Comparison of ENCODE assay signal across 28 cellular contexts in genomic region chr9:36146666-36147065, GRCh38. TPM values are rescaled to one million over a fixed set of nuclear protein-coding genes. Genes with fewer than 3 reads are reported as not detected.
A peak's percentile ranks its signal among the peaks of the same experiment; 100 is the strongest.
DNase-seq lines count a peak whose midpoint lies in the region; ATAC-seq, FAIRE-seq and TF ChIP-seq lines count a peak whose summit lies in the region.
"Had no signal": no experiment of that assay in that cellular context is flagged by ENCODE, and none has a peak within 500 bp of the region (broad histone marks: within the 10 kb centered on the region; RNA-seq: fewer than 3 reads in every experiment).

No MANE protein-coding gene starts in this region.

- no peaks in the 10 kb centered on the region for H3K27me3 Mint-ChIP-seq in activated CD4-positive, alpha-beta T cell treated with anti-CD3 and anti-CD28 coated beads, Interleukin-2, amount 10 ng/mL, durations not matched to agents 7 days and 5 days
- no peaks in the 10 kb centered on the region for H3K27me3 Mint-ChIP-seq in activated CD4-positive, alpha-beta T cell treated with anti-CD3 and anti-CD28 coated beads, Interleukin-2, amount 10 ng/mL, durations not matched to agents 24 days and 14 days
- no peaks in the 10 kb centered on the region for H3K27me3 Mint-ChIP-seq in astrocyte (ENCODE audit: low read depth, unreplicated experiment)
- H3K27me3 Mint-ChIP-seq: activated naive CD4-positive, alpha-beta T cell treated with anti-CD3 and anti-CD28 coated beads, Interleukin-2, amount 50 U/mL, for 24 hours; memory B cell had no signal

- H3K4me1 ChIP-seq in astrocyte (ENCODE audit: insufficient read depth, low read length) (peaks cover 35% of the 10 kb centered on the region), muscle layer of colon (ENCODE audit: insufficient read depth, low read length) (peaks cover 84% of the 10 kb centered on the region), tibial artery (peaks cover 0 to 57% (median 41%) of the 10 kb centered on the region in 4 donors), PC-3 (ENCODE audit: insufficient read depth, low read length) (peaks cover 14% of the 10 kb centered on the region)

- no peak for FAIRE-seq in astrocyte (lab: Jason Lieb, UNC)
- FAIRE-seq: GM19239, HepG2 had no signal

- H2AFZ ChIP-seq in astrocyte (ENCODE audit: low read depth, low read length) (no peak overlapping the region), PC-3 (ENCODE audit: low read length) (no peak overlapping the region)
- H2AFZ ChIP-seq: PC-9 had no signal

- no peaks in the 10 kb centered on the region for H3K9me3 ChIP-seq in astrocyte (ENCODE audit: insufficient read depth, low read depth, low read length)
- H3K9me3 ChIP-seq in muscle layer of colon (ENCODE audit: low read length) = no peaks in the 10 kb centered on the region
- H3K9me3 ChIP-seq in tibial artery = no peaks in the 10 kb centered on the region
- H3K9me3 ChIP-seq in PC-3 (ENCODE audit: low read length) = no peaks in the 10 kb centered on the region
- H3K9me3 ChIP-seq: prostate gland, thoracic aorta had no signal

- BruUV-seq in PC-3 (replicated peaks; lab: Mats Ljungman, UMichigan) = no TSS peak

- no peaks in the 10 kb centered on the region for H3K36me3 ChIP-seq in astrocyte (ENCODE audit: insufficient read depth, low read length)
- peaks cover 23% of the 10 kb centered on the region for H3K36me3 ChIP-seq in muscle layer of colon (ENCODE audit: insufficient read depth, low read length)
- peaks cover 0 to 15% (median 0%) of the 10 kb centered on the region in 3 donors for H3K36me3 ChIP-seq in tibial artery
- no peaks in the 10 kb centered on the region for H3K36me3 ChIP-seq in PC-3 (ENCODE audit: low read depth, low read length)
- H3K36me3 ChIP-seq: prostate gland had no signal

- H3K4me3 Mint-ChIP-seq in activated CD4-positive, alpha-beta T cell treated with anti-CD3 and anti-CD28 coated beads, Interleukin-2, amount 10 ng/mL, durations not matched to agents 7 days and 5 days = no peak overlapping the region
- H3K4me3 Mint-ChIP-seq in activated CD4-positive, alpha-beta T cell treated with anti-CD3 and anti-CD28 coated beads, Interleukin-2, amount 10 ng/mL, durations not matched to agents 24 days and 14 days = no peak overlapping the region
- H3K4me3 Mint-ChIP-seq in astrocyte (ENCODE audit: unreplicated experiment) = peak overlapping the region; percentile 73

- H3K4me1 Mint-ChIP-seq in activated CD4-positive, alpha-beta T cell treated with anti-CD3 and anti-CD28 coated beads, Interleukin-2, amount 10 ng/mL, durations not matched to agents 7 days and 5 days = peaks cover 94% of the 10 kb centered on the region
- H3K4me1 Mint-ChIP-seq in activated CD4-positive, alpha-beta T cell treated with anti-CD3 and anti-CD28 coated beads, Interleukin-2, amount 10 ng/mL, durations not matched to agents 24 days and 14 days = peaks cover 81% of the 10 kb centered on the region
- peaks cover 65% of the 10 kb centered on the region for H3K4me1 Mint-ChIP-seq in astrocyte (ENCODE audit: low read depth, unreplicated experiment)

- no peaks in the 10 kb centered on the region for H3F3A ChIP-seq in PC-3 (ENCODE audit: low read length, unreplicated experiment)

- H3K9ac ChIP-seq in astrocyte (ENCODE audit: low read length) (no peak overlapping the region), muscle layer of colon (ENCODE audit: low read length) (no peak overlapping the region), PC-3 (ENCODE audit: low read length) (no peak overlapping the region)

- TF ChIP-seq CTCF in astrocyte (IDR thresholded peaks at IDR 0.05; ENCODE audit: insufficient read depth, low read depth, low read length) = no peak
- no peak for TF ChIP-seq CTCF in tibial artery (IDR thresholded peaks at IDR 0.05)
- no peak for TF ChIP-seq CTCF in PC-3 (conservative IDR thresholded peaks at IDR 0.05; ENCODE audit: low read depth, low read length)

- no peaks in the 10 kb centered on the region for H3K9me2 ChIP-seq in PC-3 (replicated peaks; ENCODE audit: low read length)

- peaks cover 76% of the 10 kb centered on the region for H3K36me3 Mint-ChIP-seq in activated CD4-positive, alpha-beta T cell treated with anti-CD3 and anti-CD28 coated beads, Interleukin-2, amount 10 ng/mL, durations not matched to agents 7 days and 5 days (ENCODE audit: low read depth)
- peaks cover 40% of the 10 kb centered on the region for H3K36me3 Mint-ChIP-seq in activated CD4-positive, alpha-beta T cell treated with anti-CD3 and anti-CD28 coated beads, Interleukin-2, amount 10 ng/mL, durations not matched to agents 24 days and 14 days (ENCODE audit: low read depth)
- peaks cover 51% of the 10 kb centered on the region for H3K36me3 Mint-ChIP-seq in astrocyte (ENCODE audit: low read depth, unreplicated experiment)

- CTCF ChIA-PET in activated CD4-positive, alpha-beta T cell treated with anti-CD3 and anti-CD28 coated beads, Interleukin-2, amount 10 ng/mL, durations not matched to agents 7 days and 5 days (lab: Charles Lee) = interaction anchor here (6.8 kb wide), 1 partner anchor 9 kb away, joined by 37 read pairs; the partner anchor contains the start of gene GLIPR2
- CTCF ChIA-PET in PC-3 (lab: Charles Lee) = no interaction called here

- H3K27me3 ChIP-seq in astrocyte (ENCODE audit: insufficient read depth, low read length) (no peaks in the 10 kb centered on the region), muscle layer of colon (ENCODE audit: control insufficient read depth in 1 of 2, insufficient read depth in 2 of 2, low read length in 2 of 2) (no peaks in the 10 kb centered on the region), tibial artery (no peaks in the 10 kb centered on the region), PC-3 (ENCODE audit: low read length) (no peaks in the 10 kb centered on the region)

- peak overlapping the region; percentile 67 for H3K27ac Mint-ChIP-seq in activated CD4-positive, alpha-beta T cell treated with anti-CD3 and anti-CD28 coated beads, Interleukin-2, amount 10 ng/mL, durations not matched to agents 7 days and 5 days
- H3K27ac Mint-ChIP-seq in activated CD4-positive, alpha-beta T cell treated with anti-CD3 and anti-CD28 coated beads, Interleukin-2, amount 10 ng/mL, durations not matched to agents 24 days and 14 days = no peak overlapping the region
- H3K27ac Mint-ChIP-seq in astrocyte (ENCODE audit: unreplicated experiment) = peak overlapping the region; percentile 41
- H3K27ac Mint-ChIP-seq: nephron progenitor cell; stimulated activated effector memory CD8-positive, alpha-beta T cell treated with anti-CD3 and anti-CD28 coated beads, Interleukin-12 subunit alpha, Interleukin-12 subunit beta, amount 100 ng/mL, for 72 hours had no signal

- H3K4me3 ChIP-seq in astrocyte (ENCODE audit: insufficient read depth, low read depth, low read length) (no peak overlapping the region), muscle layer of colon (ENCODE audit: low read depth in 1 of 2, low read length in 2 of 2) (no peak overlapping the region), tibial artery (no peak overlapping the region), PC-3 (ENCODE audit: low read length) (no peak overlapping the region)
- H3K4me3 ChIP-seq: PC-9, prostate gland, thoracic aorta had no signal

- H3K79me2 ChIP-seq in astrocyte (ENCODE audit: insufficient read depth, low read length) = peaks cover 33% of the 10 kb centered on the region
- no peaks in the 10 kb centered on the region for H3K79me2 ChIP-seq in PC-3 (ENCODE audit: low read length)

- H4K20me1 ChIP-seq in astrocyte (ENCODE audit: insufficient read depth, low read length) = peaks cover 42% of the 10 kb centered on the region
- no peaks in the 10 kb centered on the region for H4K20me1 ChIP-seq in PC-3 (ENCODE audit: low read length)

- H3K27ac ChIP-seq in astrocyte (ENCODE audit: low read depth, low read length) (no peak overlapping the region), muscle layer of colon (ENCODE audit: low read depth, low read length) (peak overlapping the region; percentile 87), tibial artery (peak overlapping the region; percentile 79 to 80), PC-3 (ENCODE audit: low read length) (no peak overlapping the region)
- H3K27ac ChIP-seq: PC-9 had no signal

- POLR2A ChIA-PET in activated CD4-positive, alpha-beta T cell treated with anti-CD3 and anti-CD28 coated beads, Interleukin-2, amount 10 ng/mL, durations not matched to agents 7 days and 5 days (lab: Charles Lee) = no interaction called here
- POLR2A ChIA-PET in PC-3 (lab: Charles Lee; ENCODE audit: unreplicated experiment) = no interaction called here

- ATAC-seq in PC-3 = no peak
- ATAC-seq: HepG2; stimulated activated effector memory CD8-positive, alpha-beta T cell treated with anti-CD3 and anti-CD28 coated beads, Interleukin-12 subunit alpha, Interleukin-12 subunit beta, amount 100 ng/mL, for 72 hours had no signal

- intact Hi-C loops in activated CD4-positive, alpha-beta T cell treated with anti-CD3 and anti-CD28 coated beads, Interleukin-2, amount 10 ng/mL, durations not matched to agents 24 days and 14 days (cut with micrococcal nuclease) = no loop called here
- intact Hi-C loops in tibial artery (cut with DNase I; ENCODE audit: low total_unique reads) (no loop called here), PC-3 (cut with micrococcal nuclease) (no loop called here)

- peaks cover 17% of the 10 kb centered on the region for H3K9me3 Mint-ChIP-seq in activated CD4-positive, alpha-beta T cell treated with anti-CD3 and anti-CD28 coated beads, Interleukin-2, amount 10 ng/mL, durations not matched to agents 7 days and 5 days
- H3K9me3 Mint-ChIP-seq in activated CD4-positive, alpha-beta T cell treated with anti-CD3 and anti-CD28 coated beads, Interleukin-2, amount 10 ng/mL, durations not matched to agents 24 days and 14 days = peaks cover 16% of the 10 kb centered on the region
- H3K9me3 Mint-ChIP-seq in astrocyte (ENCODE audit: unreplicated experiment) = peaks cover 13% of the 10 kb centered on the region

- H3K4me2 ChIP-seq in astrocyte (ENCODE audit: low read length) = no peak overlapping the region
- H3K4me2 ChIP-seq in PC-3 (ENCODE audit: low read length) = no peak overlapping the region
- H3K4me2 ChIP-seq: PC-9 had no signal

- DNase-seq in activated CD4-positive, alpha-beta T cell treated with anti-CD3 and anti-CD28 coated beads, Interleukin-2, amount 10 ng/mL, durations not matched to agents 7 days and 5 days = no peak
- DNase-seq in activated CD4-positive, alpha-beta T cell treated with anti-CD3 and anti-CD28 coated beads, Interleukin-2, amount 10 ng/mL, durations not matched to agents 24 days and 14 days = no peak
- no peak for DNase-seq in astrocyte (ENCODE audit: low read depth)
- no peak for DNase-seq in tibial artery
- DNase-seq in NCI-H146 treated with DMSO at 0.1 percent for 48 hours (lab: John Stamatoyannopoulos, UW; ENCODE audit: unreplicated experiment) = no peak
- DNase-seq in HPDE6-E6E7 (ENCODE audit: extremely low spot score) = no peak
- DNase-seq in PC-3 = no peak
- DNase-seq: 8988T; activated CD4-positive, CD25-positive, alpha-beta regulatory T cell treated with anti-CD3 and anti-CD28 coated beads, Interleukin-2, amount 50 U/mL, for 72 hours; Calu3; glutamatergic neuron; NCI-H1092 treated with DMSO at 0.1 percent for 48 hours; NCI-H2029 treated with DMSO at 0.1 percent for 48 hours; NCI-H345; nephron progenitor cell; PC-9; SHP77; stimulated activated CD4-positive, alpha-beta T cell treated with anti-CD3 and anti-CD28 coated beads, Interleukin-2, amount 100 ng/mL, for 24 hours; SW 1271 had no signal

RNA-seq across cellular contexts. Expression of gene GLIPR2, which starts 10.1 kb away (rescaled TPM):
- total RNA-seq in activated CD4-positive, alpha-beta T cell treated with anti-CD3 and anti-CD28 coated beads, Interleukin-2, amount 10 ng/mL, durations not matched to agents 7 days and 5 days = 10 to 100 TPM; 53.9 to 58.4 TPM
- total RNA-seq in activated CD4-positive, alpha-beta T cell treated with anti-CD3 and anti-CD28 coated beads, Interleukin-2, amount 10 ng/mL, durations not matched to agents 24 days and 14 days = 25.5 and 25.7 TPM in 2 replicates
- total RNA-seq in astrocyte (150 and 157 TPM in 2 replicates), PC-3 (2014; rRNA removed) (6.7 and 10.1 TPM in 2 replicates)

RNA-seq across cellular contexts. Expression of gene CCIN, which starts 22.5 kb away (rescaled TPM):
- under 1 TPM in 1 of 2 experiments, not detected in 1; 0.17 TPM for total RNA-seq in activated CD4-positive, alpha-beta T cell treated with anti-CD3 and anti-CD28 coated beads, Interleukin-2, amount 10 ng/mL, durations not matched to agents 7 days and 5 days
- total RNA-seq in activated CD4-positive, alpha-beta T cell treated with anti-CD3 and anti-CD28 coated beads, Interleukin-2, amount 10 ng/mL, durations not matched to agents 24 days and 14 days = not detected in 2 replicates
- total RNA-seq in astrocyte (1.1 and 1.9 TPM in 2 replicates), PC-3 (2014; rRNA removed) (0.22 and 0.46 TPM in 2 replicates)
- total RNA-seq: activated T-helper 1 cell treated with anti-CD3 and anti-CD28 coated beads, Interleukin-12 subunit alpha, Interleukin-12 subunit beta, Interleukin-2, Interleukin-4 antibody, amounts not matched to agents 30 ng/mL and 10 ng/mL and 1 ng/mL, durations not matched to agents 14 hours and 24 hours and 36 hours; Calu3; HepG2; PC-9 had no signal

RNA-seq across cellular contexts. Expression of gene CLTA, which starts 44.1 kb away (rescaled TPM):
- total RNA-seq in activated CD4-positive, alpha-beta T cell treated with anti-CD3 and anti-CD28 coated beads, Interleukin-2, amount 10 ng/mL, durations not matched to agents 7 days and 5 days = 100 to 1,000 TPM; 156 to 158 TPM
- total RNA-seq in activated CD4-positive, alpha-beta T cell treated with anti-CD3 and anti-CD28 coated beads, Interleukin-2, amount 10 ng/mL, durations not matched to agents 24 days and 14 days = 173 and 177 TPM in 2 replicates
- 386 and 424 TPM in 2 replicates for total RNA-seq in astrocyte
- 259 and 266 TPM in 2 replicates for total RNA-seq in PC-3 (2014; rRNA removed)

Comparison
In these comparisons a context has a peak if more than half of its experiments do, and no peak if none do; other contexts are left out.
1. H3K27ac ChIP-seq: peak in muscle layer of colon (single experiment) and tibial artery (2 of 2); none in astrocyte (single experiment) and PC-3 (single experiment).